Comparison of ENCODE assay signal across 8 cellular contexts in the genomic region with DNA sequence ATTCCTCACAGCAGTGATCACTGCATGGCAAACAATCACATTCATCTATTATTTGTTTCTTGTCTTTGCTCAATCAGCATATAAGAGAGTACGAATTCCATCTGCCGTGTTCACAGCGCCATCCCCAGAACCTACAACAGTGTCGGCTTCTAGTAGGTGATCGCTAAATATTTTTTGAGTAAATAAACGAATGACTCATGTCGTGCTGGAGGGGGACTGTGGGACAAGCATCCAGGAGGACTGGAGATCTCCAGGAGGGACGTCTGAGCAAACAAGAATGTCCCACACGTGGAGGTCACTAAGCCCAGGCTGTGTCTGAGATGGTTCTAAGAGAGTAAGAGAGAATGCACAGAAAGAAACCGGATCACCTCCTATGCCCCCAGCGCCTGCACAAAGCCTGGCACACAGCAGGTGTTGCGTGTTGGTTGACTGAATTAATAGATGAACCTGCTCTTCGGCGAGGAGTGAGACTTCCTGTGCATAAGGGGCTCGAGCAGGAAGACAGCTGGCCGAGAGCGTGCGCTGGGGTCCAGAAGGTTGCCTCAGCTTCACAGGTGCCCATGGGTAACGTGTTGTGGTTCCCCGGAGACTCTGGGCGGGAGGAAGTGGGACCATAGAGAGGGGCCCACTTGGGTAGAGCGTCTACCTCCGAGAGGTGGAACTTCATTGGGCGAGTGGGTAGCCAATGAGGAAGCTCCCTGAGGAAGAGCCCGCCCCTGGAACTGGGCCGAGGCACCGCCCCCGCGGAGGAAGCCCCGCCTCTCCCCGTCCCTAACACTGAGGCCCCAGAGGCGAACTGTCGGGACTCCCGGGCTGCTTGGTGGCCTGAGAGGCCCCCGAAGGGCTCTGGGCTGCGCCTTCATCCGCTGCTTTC.
DNase-seq lines count a peak whose midpoint lies in the region; ATAC-seq and TF ChIP-seq lines count a peak whose summit lies in the region.

No MANE protein-coding gene starts in this region.

- H3K27me3 Mint-ChIP-seq in endodermal cell (ENCODE audit: insufficient read depth) = peaks cover 51% of the 10 kb centered on the region

- no peaks in the 10 kb centered on the region for H3K4me1 ChIP-seq in endodermal cell (ENCODE audit: control insufficient read depth, insufficient read depth, low read length)
- peaks cover 8% of the 10 kb centered on the region for H3K4me1 ChIP-seq in mucosa of stomach (ENCODE audit: control insufficient read depth, insufficient read depth, low read length)

- WGBS in endodermal cell (ENCODE audit: insufficient coverage in 1 of 2, insufficient read length in 1 of 2), 2 experiments = 71 to 72% methylated on average over 32 to 37 of the region's 37 CpGs

- TF ChIP-seq CTCF in endodermal cell (conservative IDR thresholded peaks at IDR 0.05) = no peak

- H3K4me3 ChIP-seq in endodermal cell (ENCODE audit: low read length) = no peak overlapping the region
- H3K4me3 ChIP-seq in mucosa of stomach (ENCODE audit: low read length) = peak overlapping the region; percentile 72

- H3K9me3 ChIP-seq in endodermal cell (ENCODE audit: control insufficient read depth, low read length) = no peaks in the 10 kb centered on the region
- H3K9me3 ChIP-seq in mucosa of stomach (ENCODE audit: control insufficient read depth, low read length) = no peaks in the 10 kb centered on the region

- no peak overlapping the region for H3K9ac ChIP-seq in endodermal cell (ENCODE audit: extremely low read depth, low read length, poor library complexity, severe bottlenecking)
- no peak overlapping the region for H3K9ac ChIP-seq in mucosa of stomach (ENCODE audit: low read length)

- no peaks in the 10 kb centered on the region for H3K4me1 Mint-ChIP-seq in endodermal cell

- no peaks in the 10 kb centered on the region for H3K36me3 Mint-ChIP-seq in endodermal cell (ENCODE audit: low read depth)

- H3K9me3 Mint-ChIP-seq in endodermal cell = no peaks in the 10 kb centered on the region

- H3K27me3 ChIP-seq in endodermal cell (ENCODE audit: control insufficient read depth, insufficient read depth, low read length, poor library complexity, severe bottlenecking) = peaks cover 26% of the 10 kb centered on the region
- peaks cover 32% of the 10 kb centered on the region for H3K27me3 ChIP-seq in mucosa of stomach (ENCODE audit: control insufficient read depth, insufficient read depth, low read length)

- H3K36me3 ChIP-seq in endodermal cell (ENCODE audit: control insufficient read depth, insufficient read depth, low read length) = no peaks in the 10 kb centered on the region
- H3K36me3 ChIP-seq in mucosa of stomach (ENCODE audit: control insufficient read depth, insufficient read depth, low read length) = no peaks in the 10 kb centered on the region

- in situ Hi-C loops in ACHN (cut with HindIII; ENCODE audit: low pct_ligation_motif_present, low pct_unique_long_range_greater_than_20kb, low sequenced_read_pairs) = no loop called here

- ATAC-seq in GM19025 (IDR thresholded peaks at IDR 0.05; ENCODE audit: low read depth, unreplicated experiment) (peak; percentile 98), HG03196 (IDR thresholded peaks at IDR 0.05; ENCODE audit: unreplicated experiment) (peak; percentile 96)

- H3K27ac Mint-ChIP-seq in endodermal cell = no peak overlapping the region

- H3K27ac ChIP-seq in endodermal cell (ENCODE audit: low read depth, low read length) = no peak overlapping the region

- H3K4me3 Mint-ChIP-seq in endodermal cell = no peak overlapping the region

- peak; percentile 84 for DNase-seq in ACHN
- DNase-seq in NCI-H510A (lab: John Stamatoyannopoulos, UW) = peak; percentile 75
- DNase-seq in activated CD4-positive, alpha-beta T cell treated with anti-CD3 and anti-CD28 coated beads, Interleukin-2, amount 50 U/mL, for 48 hours = peak; percentile 87 to 89
- DNase-seq in endodermal cell = peak; percentile 95
- peak; percentile 92 for DNase-seq in stimulated activated CD8-positive, alpha-beta memory T cell treated with anti-CD3 and anti-CD28 coated beads, Interleukin-4, amount 100 ng/mL, for 48 hours
